ENCODE assay signal across 10 cellular contexts in the genomic region with DNA sequence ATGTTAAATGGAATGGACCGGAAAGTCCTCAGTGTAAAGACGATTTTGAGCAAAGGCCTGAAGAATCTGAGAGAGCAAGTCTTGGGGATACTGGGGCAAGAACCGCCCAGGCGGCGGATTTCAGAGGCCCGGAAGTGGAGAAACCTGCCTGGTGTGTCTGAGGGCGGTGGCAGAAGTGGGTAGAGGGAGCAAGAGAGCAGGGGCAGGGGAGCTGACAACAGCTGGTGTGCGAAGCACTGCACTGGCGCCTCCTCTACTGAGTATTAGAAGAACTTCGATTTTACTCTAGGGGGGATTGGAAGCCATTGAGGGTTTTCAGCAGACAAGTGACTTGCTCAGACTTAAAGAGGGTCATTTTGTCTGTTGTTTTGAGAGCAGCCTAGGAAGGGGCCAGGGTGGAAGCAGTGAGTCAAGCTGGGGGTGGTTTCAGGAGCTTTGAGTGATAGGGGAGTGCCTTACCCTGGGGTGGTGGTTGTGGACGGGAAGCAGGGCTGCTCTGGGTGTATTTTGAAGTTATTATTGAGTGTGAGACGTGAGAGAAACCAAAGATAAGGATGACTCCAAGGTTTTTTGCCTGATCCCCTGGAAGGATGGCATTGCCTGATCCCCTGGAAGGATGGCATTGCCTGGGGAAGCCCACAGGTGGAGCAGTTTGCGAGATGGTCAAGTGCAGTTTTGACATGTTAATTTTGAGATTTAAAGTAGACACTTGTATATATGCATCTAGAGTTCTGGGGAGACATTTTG. TPM values are rescaled to one million over a fixed set of nuclear protein-coding genes. Genes with fewer than 3 reads are reported as not detected.
DNase-seq lines count a peak whose midpoint lies in the region; ATAC-seq and TF ChIP-seq lines count a peak whose summit lies in the region.
"Had no signal": no experiment of that assay in that cellular context is flagged by ENCODE, and none has a peak within 500 bp of the region (broad histone marks: within the 10 kb centered on the region; RNA-seq: fewer than 3 reads in every experiment).

No MANE protein-coding gene starts in this region.

- no peak overlapping the region for H3K9ac ChIP-seq in neuronal stem cell (ENCODE audit: low read depth, low read length, poor library complexity)

- H4K8ac ChIP-seq in neuronal stem cell (ENCODE audit: low read depth, low read length) = no peak overlapping the region

- H4K91ac ChIP-seq in neuronal stem cell (ENCODE audit: low read depth, low read length, poor library complexity) = no peak overlapping the region

- no peaks in the 10 kb centered on the region for H3K27me3 ChIP-seq in neuronal stem cell (ENCODE audit: control insufficient read depth in 3 of 3, insufficient read depth in 3 of 3, low read depth in 1 of 3, low read length in 3 of 3)

- peak; percentile 21 for ATAC-seq in HG02870 (IDR thresholded peaks at IDR 0.05; ENCODE audit: unreplicated experiment)
- ATAC-seq in left colon = peak; percentile 64
- no peak for ATAC-seq in HG03432 (IDR thresholded peaks at IDR 0.05; ENCODE audit: unreplicated experiment)

- H2BK5ac ChIP-seq in neuronal stem cell (ENCODE audit: low read length) = no peak overlapping the region

- no peak overlapping the region for H3K14ac ChIP-seq in neuronal stem cell (ENCODE audit: low read length)

- peaks cover 7 to 59% of the 10 kb centered on the region in 2 donors for H3K36me3 ChIP-seq in neuronal stem cell (replicated peaks in 1 of 2; ENCODE audit: control insufficient read depth in 2 of 2, insufficient read depth in 2 of 2, low read length in 2 of 2)

- no peak overlapping the region for H3K18ac ChIP-seq in neuronal stem cell (ENCODE audit: low read length)

- no peak overlapping the region for H2BK12ac ChIP-seq in neuronal stem cell (ENCODE audit: low read length)

- no peak overlapping the region for H3K4me3 ChIP-seq in neuronal stem cell (ENCODE audit: low read length in 2 of 2)

- no peak for DNase-seq in GM10248 (ENCODE audit: extremely low spot score)
- peak; percentile 56 to 64 for DNase-seq in activated CD4-positive, alpha-beta T cell treated with anti-CD3 and anti-CD28 coated beads, Interleukin-2, amount 50 U/mL, for 48 hours
- DNase-seq in left colon = no peak
- DNase-seq in SHP77 (lab: John Stamatoyannopoulos, UW) = no peak
- DNase-seq in neuronal stem cell (ENCODE audit: low spot score) = no peak
- no peak for DNase-seq in EL
- DNase-seq: effector CD8-positive, alpha-beta T cell; left cardiac atrium had no signal

- H3K4ac ChIP-seq in neuronal stem cell (ENCODE audit: low read length) = no peak overlapping the region

- intact Hi-C loops in left colon (cut with DNase I, micrococcal nuclease) = loop anchor here in 1 of 2 donors (10.0 kb wide), 1 partner anchor 70 kb away; no protein-coding TSS in a partner anchor

- no peak overlapping the region for H2BK120ac ChIP-seq in neuronal stem cell (ENCODE audit: low read depth, low read length)

- no peaks in the 10 kb centered on the region for H3K9me3 ChIP-seq in neuronal stem cell (replicated peaks in 1 of 2; ENCODE audit: control insufficient read depth in 2 of 2, insufficient read depth in 1 of 2, low read depth in 1 of 2, low read length in 2 of 2)

- no peak overlapping the region for H3K23ac ChIP-seq in neuronal stem cell (ENCODE audit: low read depth, low read length, poor library complexity)

- CTCF ChIA-PET in GM10248 (lab: Yijun Ruan, JAX) = interaction anchor here (0.8 to 1.5 kb wide), 6 partner anchors 71 to 774 kb away, joined by 3 to 5 read pairs (median 4); no protein-coding TSS in a partner anchor

- H2AK5ac ChIP-seq in neuronal stem cell (ENCODE audit: low read depth, low read length) = no peak overlapping the region

- no peak overlapping the region for H2BK15ac ChIP-seq in neuronal stem cell (ENCODE audit: low read length)

- H3K79me1 ChIP-seq in neuronal stem cell (ENCODE audit: low read depth, low read length) = peaks cover 3% of the 10 kb centered on the region

- no CpG with 5 or more reads among the region's 13 CpGs for WGBS in neuronal stem cell (ENCODE audit: extremely low coverage in 2 of 2, insufficient read length in 2 of 2, insufficient replicate concordance in 1 of 2), 2 donors

- TF ChIP-seq CTCF in GM10248 (IDR thresholded peaks at IDR 0.05; ENCODE audit: control extremely low read depth, extremely low read depth, low read depth, missing control alignments) = peak; percentile 14

- no peaks in the 10 kb centered on the region for H3K4me1 ChIP-seq in neuronal stem cell (ENCODE audit: control insufficient read depth in 2 of 2, insufficient read depth in 1 of 2, low read depth in 1 of 2, low read length in 2 of 2)

- no peak overlapping the region for H3K27ac ChIP-seq in neuronal stem cell (replicated peaks; ENCODE audit: low read length)

- no peak overlapping the region for H3K4me2 ChIP-seq in neuronal stem cell (ENCODE audit: insufficient read depth, low read length, poor library complexity, severe bottlenecking)

- POLR2A ChIA-PET in GM10248 (lab: Yijun Ruan, JAX) = no interaction called here

- H2AFZ ChIP-seq in neuronal stem cell (ENCODE audit: low read length) = no peak overlapping the region

RNA-seq across cellular contexts. Expression of a gene that starts 52.5 kb away (rescaled TPM):
- 10 to 100 TPM; 11.4 to 13.0 TPM for total RNA-seq in left colon
- 7.8 TPM for polyA plus RNA-seq in neuronal stem cell (2013, experiment 1 of 2)
- 7.6 TPM for polyA plus RNA-seq in neuronal stem cell (2013, experiment 2 of 2)

Comparison
In these comparisons a context has a peak if more than half of its experiments do, and no peak if none do; other contexts are left out.
1. DNase-seq: peak in activated CD4-positive, alpha-beta T cell treated with anti-CD3 and anti-CD28 coated beads, Interleukin-2, amount 50 U/mL, for 48 hours (2 of 2); none in GM10248 (single experiment), left colon (0 of 2), SHP77 (0 of 2), neuronal stem cell (single experiment) and EL (single experiment).